In the genomic region with DNA sequence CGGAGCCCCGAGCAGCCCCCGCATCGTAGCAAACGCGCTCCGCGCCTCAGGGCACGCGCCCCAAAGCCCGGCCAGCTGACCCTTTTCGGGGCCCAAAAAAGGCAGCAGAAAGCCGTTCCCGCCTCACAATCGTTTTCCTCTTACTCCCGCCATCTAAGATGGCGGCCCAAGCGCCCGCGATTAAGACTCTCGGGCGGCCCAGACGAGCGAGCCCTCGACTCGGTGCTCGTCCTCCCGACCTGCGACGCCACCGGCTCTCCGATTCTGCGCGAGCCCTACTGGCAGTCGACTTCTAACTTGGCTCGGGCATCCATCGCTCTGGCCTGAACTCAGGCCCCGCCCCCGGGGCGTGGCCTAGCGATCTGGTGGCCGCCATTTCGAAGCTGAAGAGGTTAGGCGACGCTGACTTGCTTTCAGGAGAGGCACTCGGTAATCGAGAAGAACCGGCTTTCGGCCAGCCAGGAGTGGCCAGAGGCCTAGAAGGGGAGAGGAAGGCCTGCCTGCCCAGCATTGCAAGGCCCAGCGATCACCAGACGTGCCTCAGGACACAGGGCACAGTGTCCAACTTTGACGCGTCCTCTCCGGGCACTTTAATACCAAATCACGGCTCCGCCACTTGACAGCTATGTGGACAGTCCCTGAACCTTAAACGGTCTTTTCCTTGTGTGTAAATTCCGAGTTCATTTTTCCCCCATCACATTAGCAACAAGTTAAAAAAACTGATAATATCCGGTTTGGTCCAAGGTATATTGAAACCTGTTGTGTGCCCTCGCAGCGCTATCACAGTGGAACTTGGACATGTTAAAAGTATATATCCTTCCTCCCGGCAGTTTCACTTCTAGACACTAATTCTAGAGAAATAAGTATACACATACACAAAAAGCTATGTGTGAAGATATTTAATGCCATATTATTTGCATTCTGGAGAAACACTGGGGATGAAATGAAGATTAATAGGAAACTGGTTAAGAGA, we compare ENCODE assay signal across 1 cellular context.
TF ChIP-seq lines count a peak whose summit lies in the region.

RAF1 (minus strand) TSS at position 182 of the 973 bp plus-strand sequence. CDS start 45,396 bp downstream, outside the sequence.

TF ChIP-seq in K562, 482 proteins besides CTCF, POLR2A, EP300 and RAD21 (continued from another document):
- peak; percentile 88; the same call in 1 of the 2 replicates for TF ChIP-seq POLR2AphosphoS2 (IDR thresholded peaks at IDR 0.05; ENCODE audit: low read length)
- TF ChIP-seq, protein P1, sequence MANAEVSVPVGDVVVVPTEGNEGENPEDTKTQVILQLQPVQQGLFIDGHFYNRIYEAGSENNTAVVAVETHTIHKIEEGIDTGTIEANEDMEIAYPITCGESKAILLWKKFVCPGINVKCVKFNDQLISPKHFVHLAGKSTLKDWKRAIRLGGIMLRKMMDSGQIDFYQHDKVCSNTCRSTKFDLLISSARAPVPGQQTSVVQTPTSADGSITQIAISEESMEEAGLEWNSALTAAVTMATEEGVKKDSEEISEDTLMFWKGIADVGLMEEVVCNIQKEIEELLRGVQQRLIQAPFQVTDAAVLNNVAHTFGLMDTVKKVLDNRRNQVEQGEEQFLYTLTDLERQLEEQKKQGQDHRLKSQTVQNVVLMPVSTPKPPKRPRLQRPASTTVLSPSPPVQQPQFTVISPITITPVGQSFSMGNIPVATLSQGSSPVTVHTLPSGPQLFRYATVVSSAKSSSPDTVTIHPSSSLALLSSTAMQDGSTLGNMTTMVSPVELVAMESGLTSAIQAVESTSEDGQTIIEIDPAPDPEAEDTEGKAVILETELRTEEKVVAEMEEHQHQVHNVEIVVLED (CRISPR knock-in tag; IDR thresholded peaks at IDR 0.05) = peak; percentile 93
- no peak for TF ChIP-seq CBFA2T2 (conservative IDR thresholded peaks at IDR 0.05)
- no peak for TF ChIP-seq ELF2 (CRISPR knock-in tag; IDR thresholded peaks at IDR 0.05)
- peak in 1 of 2 experiments; percentile 76; a peak in 1 of 4 replicates for TF ChIP-seq SRF (CRISPR knock-in tag; IDR thresholded peaks at IDR 0.05)
- TF ChIP-seq AFF4 (CRISPR knock-in tag; IDR thresholded peaks at IDR 0.05) = peak; percentile 84
- TF ChIP-seq, protein P2, sequence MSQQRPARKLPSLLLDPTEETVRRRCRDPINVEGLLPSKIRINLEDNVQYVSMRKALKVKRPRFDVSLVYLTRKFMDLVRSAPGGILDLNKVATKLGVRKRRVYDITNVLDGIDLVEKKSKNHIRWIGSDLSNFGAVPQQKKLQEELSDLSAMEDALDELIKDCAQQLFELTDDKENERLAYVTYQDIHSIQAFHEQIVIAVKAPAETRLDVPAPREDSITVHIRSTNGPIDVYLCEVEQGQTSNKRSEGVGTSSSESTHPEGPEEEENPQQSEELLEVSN (IDR thresholded peaks at IDR 0.05; ENCODE audit: borderline replicate concordance in 1 of 2, extremely low read depth in 1 of 2, insufficient read depth in 1 of 2, insufficient read length in 1 of 2, low read depth in 1 of 2, low read length in 1 of 2, poor library complexity in 1 of 2, severe bottlenecking in 1 of 2) = peak in 1 of 2 experiments; percentile 40
- peak; percentile 73 for TF ChIP-seq SOX6 (IDR thresholded peaks at IDR 0.05)
- TF ChIP-seq SMAD4 (CRISPR knock-in tag; conservative IDR thresholded peaks at IDR 0.05) = peak; percentile 77
- TF ChIP-seq KAT7 (CRISPR knock-in tag; IDR thresholded peaks at IDR 0.05; ENCODE audit: borderline replicate concordance) = 0 out of 2 replicates have a peak, but pooled peaks have one; percentile 26
- peak; percentile 84 for TF ChIP-seq CXXC5 (CRISPR knock-in tag; IDR thresholded peaks at IDR 0.05)
- peak; percentile 53 for TF ChIP-seq ZFP36 (IDR thresholded peaks at IDR 0.05; ENCODE audit: low read depth, low read length, partially characterized antibody)
- peak; percentile 41 for TF ChIP-seq MAFK (IDR thresholded peaks at IDR 0.05; ENCODE audit: low read length)
- TF ChIP-seq ZBED1 (IDR thresholded peaks at IDR 0.05) = peak; percentile 59; the same call in 1 of the 2 replicates
